In the genomic region with DNA sequence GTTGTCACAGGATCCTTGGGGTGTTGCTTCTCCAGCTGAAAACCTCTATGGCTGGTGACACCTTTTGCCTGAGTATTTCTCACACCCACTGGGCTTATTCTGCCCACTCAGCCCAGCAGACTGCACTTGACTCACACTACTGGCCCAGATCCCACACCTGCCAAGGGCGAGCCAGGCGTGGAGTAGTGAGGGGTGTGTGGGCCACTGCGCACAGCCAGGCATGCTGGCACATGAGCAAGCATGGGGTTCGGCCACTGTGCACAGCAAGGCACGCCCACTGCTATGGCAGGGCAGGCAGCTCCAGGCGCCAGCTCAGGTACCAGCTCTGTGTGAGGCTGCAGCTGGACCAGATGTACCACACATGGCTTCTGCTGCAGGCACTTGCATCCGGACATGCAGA, we compare ENCODE assay signal across 16 cellular contexts.
A peak's percentile ranks its signal among the peaks of the same experiment; 100 is the strongest.
DNase-seq lines count a peak whose midpoint lies in the region; ATAC-seq and TF ChIP-seq lines count a peak whose summit lies in the region.
"Had no signal": no experiment of that assay in that cellular context is flagged by ENCODE, and none has a peak within 500 bp of the region (broad histone marks: within the 10 kb centered on the region; RNA-seq: fewer than 3 reads in every experiment).

No MANE protein-coding gene starts in this region.

- no peaks in the 10 kb centered on the region for H3K36me3 Mint-ChIP-seq in Caco-2 (ENCODE audit: insufficient read depth, unreplicated experiment)
- H3K36me3 Mint-ChIP-seq: stimulated activated effector memory CD8-positive, alpha-beta T cell treated with anti-CD3 and anti-CD28 coated beads, Interleukin-12 subunit alpha, Interleukin-12 subunit beta, amount 100 ng/mL, for 72 hours had no signal

- no peaks in the 10 kb centered on the region for H3K9me3 Mint-ChIP-seq in Caco-2 (ENCODE audit: unreplicated experiment)
- H3K9me3 Mint-ChIP-seq: stimulated activated effector memory CD8-positive, alpha-beta T cell treated with anti-CD3 and anti-CD28 coated beads, Interleukin-12 subunit alpha, Interleukin-12 subunit beta, amount 100 ng/mL, for 72 hours had no signal

- TF ChIP-seq CTCF in RWPE1 (conservative IDR thresholded peaks at IDR 0.05; ENCODE audit: low read depth) = no peak
- no peak for TF ChIP-seq CTCF in upper lobe of right lung (IDR thresholded peaks at IDR 0.05)
- no peak for TF ChIP-seq CTCF in Caco-2 (IDR thresholded peaks at IDR 0.05; ENCODE audit: insufficient read depth in 1 of 2, low read depth in 1 of 2, low read length in 1 of 2, severe bottlenecking in 1 of 2, unreplicated experiment in 1 of 2)

- no peak overlapping the region for H3K27ac Mint-ChIP-seq in Caco-2 (ENCODE audit: unreplicated experiment)
- H3K27ac Mint-ChIP-seq: activated CD4-positive, alpha-beta T cell treated with anti-CD3 and anti-CD28 coated beads for 36 hours; stimulated activated effector memory CD8-positive, alpha-beta T cell treated with anti-CD3 and anti-CD28 coated beads, Interleukin-12 subunit alpha, Interleukin-12 subunit beta, amount 100 ng/mL, for 72 hours had no signal

- H3K27ac ChIP-seq in RWPE1 (peak overlapping the region; percentile 43; the same call in 1 of the 2 replicates), upper lobe of right lung (no peak overlapping the region)
- H3K27ac ChIP-seq: ascending aorta, pancreas had no signal

- CTCF ChIA-PET in RWPE1 (lab: Yijun Ruan, JAX) = no interaction called here
- CTCF ChIA-PET in Caco-2 (lab: Charles Lee) = no interaction called here

- intact Hi-C loops in Right ventricle myocardium inferior (cut with DNase I) (no loop called here), left ventricle myocardium superior (cut with micrococcal nuclease) (no loop called here), upper lobe of right lung (cut with DNase I) (no loop called here), Caco-2 (cut with micrococcal nuclease; ENCODE audit: unreplicated experiment) (no loop called here)

- no peaks in the 10 kb centered on the region for H3K9me3 ChIP-seq in upper lobe of right lung
- no peaks in the 10 kb centered on the region for H3K9me3 ChIP-seq in Caco-2
- H3K9me3 ChIP-seq: ascending aorta, pancreas, SK-N-SH had no signal

- H3K36me3 ChIP-seq in upper lobe of right lung = no peaks in the 10 kb centered on the region
- no peaks in the 10 kb centered on the region for H3K36me3 ChIP-seq in Caco-2 (ENCODE audit: control insufficient read depth, insufficient read depth, low read length)
- H3K36me3 ChIP-seq: ascending aorta, pancreas had no signal

- POLR2A ChIA-PET in RWPE1 (lab: Yijun Ruan, JAX; ENCODE audit: low non-redundant PET) (no interaction called here), Caco-2 (lab: Charles Lee) (no interaction called here)

- no peak overlapping the region for H3K4me3 Mint-ChIP-seq in Caco-2 (ENCODE audit: unreplicated experiment)
- H3K4me3 Mint-ChIP-seq: activated CD4-positive, alpha-beta T cell treated with anti-CD3 and anti-CD28 coated beads for 36 hours; stimulated activated effector memory CD8-positive, alpha-beta T cell treated with anti-CD3 and anti-CD28 coated beads, Interleukin-12 subunit alpha, Interleukin-12 subunit beta, amount 100 ng/mL, for 72 hours had no signal

- H3K4me1 Mint-ChIP-seq in Caco-2 (ENCODE audit: low read depth, unreplicated experiment) = no peaks in the 10 kb centered on the region
- H3K4me1 Mint-ChIP-seq: activated CD4-positive, alpha-beta T cell treated with anti-CD3 and anti-CD28 coated beads for 36 hours; stimulated activated effector memory CD8-positive, alpha-beta T cell treated with anti-CD3 and anti-CD28 coated beads, Interleukin-12 subunit alpha, Interleukin-12 subunit beta, amount 100 ng/mL, for 72 hours had no signal

- H3K27me3 ChIP-seq in upper lobe of right lung = no peaks in the 10 kb centered on the region
- no peaks in the 10 kb centered on the region; the same call in 1 of the 2 replicates for H3K27me3 ChIP-seq in Caco-2 (replicated peaks; ENCODE audit: control insufficient read depth, insufficient read depth, low read length)
- H3K27me3 ChIP-seq: ascending aorta, pancreas had no signal

- ATAC-seq in Right ventricle myocardium inferior (peak; percentile 37), left ventricle myocardium superior (no peak), upper lobe of right lung (peak; percentile 54)
- ATAC-seq: activated CD4-positive, alpha-beta T cell treated with anti-CD3 and anti-CD28 coated beads for 36 hours; stimulated activated effector memory CD8-positive, alpha-beta T cell treated with anti-CD3 and anti-CD28 coated beads, Interleukin-12 subunit alpha, Interleukin-12 subunit beta, amount 100 ng/mL, for 72 hours had no signal

- no TSS peak for BruUV-seq in Caco-2 (replicated peaks; lab: Mats Ljungman, UMichigan)

- H3K4me3 ChIP-seq in upper lobe of right lung = no peak overlapping the region
- no peak overlapping the region for H3K4me3 ChIP-seq in Caco-2 (ENCODE audit: low read depth, low read length)
- H3K4me3 ChIP-seq: ascending aorta, pancreas had no signal

- H3K4me1 ChIP-seq in upper lobe of right lung (no peaks in the 10 kb centered on the region), Caco-2 (no peaks in the 10 kb centered on the region)
- H3K4me1 ChIP-seq: ascending aorta, pancreas had no signal

- DNase-seq in Right ventricle myocardium inferior (ENCODE audit: missing footprints) (no peak), left ventricle myocardium superior (no peak), RWPE1 (ENCODE audit: low spot score) (peak; percentile 57), kidney tubule cell (ENCODE audit: low spot score) (peak; percentile 55), upper lobe of right lung (peak; percentile 64), NCI-H187 (lab: John Stamatoyannopoulos, UW) (no peak), Kasumi-1 (lab: John Stamatoyannopoulos, UW) (no peak), Caco-2 (no peak)
- DNase-seq: activated CD4-positive, alpha-beta T cell treated with anti-CD3 and anti-CD28 coated beads for 36 hours; activated naive CD4-positive, alpha-beta T cell treated with Interleukin-2 at 50 U/mL for 16 hours; cortex of kidney; NCI-H1048 had no signal

- peaks cover 3% of the 10 kb centered on the region for H3K27me3 Mint-ChIP-seq in Caco-2 (ENCODE audit: insufficient read depth, unreplicated experiment)

Comparison
In these comparisons a context has a peak if more than half of its experiments do, and no peak if none do; other contexts are left out.
1. DNase-seq: peak in RWPE1 (single experiment), kidney tubule cell (single experiment) and upper lobe of right lung (single experiment); none in Right ventricle myocardium inferior (single experiment), left ventricle myocardium superior (single experiment), NCI-H187 (0 of 2), Kasumi-1 (0 of 2) and Caco-2 (0 of 2).